8 cellular contexts compared by ENCODE assay signal in genomic region chr12:110583137-110584059, GRCh38. TPM values are rescaled to one million over a fixed set of nuclear protein-coding genes. Genes with fewer than 3 reads are reported as not detected.
DNase-seq lines count a peak whose midpoint lies in the region; ATAC-seq and TF ChIP-seq lines count a peak whose summit lies in the region.

Gene PPTC7, minus strand, starts transcription at chr12:110583318. Its CDS starts 287 bp downstream, at chr12:110583031.

- no peak for TF ChIP-seq EP300 in transverse colon (IDR thresholded peaks at IDR 0.05; ENCODE audit: low read depth)

- peak within 1 kb of the TSS; percentile 12 to 91 (median 56) for H3K4me3 ChIP-seq in adrenal gland
- H3K4me3 ChIP-seq in heart left ventricle = peak within 1 kb of the TSS; percentile 71 to 99 (median 94)
- H3K4me3 ChIP-seq in transverse colon = peak within 1 kb of the TSS; percentile 67 to 96 (median 92)

- peak; percentile 85 to 94 for TF ChIP-seq POLR2A in adrenal gland (IDR thresholded peaks at IDR 0.05)
- TF ChIP-seq POLR2A in heart left ventricle (IDR thresholded peaks at IDR 0.05) = peak in 1 of 2 donors; percentile 91
- peak; percentile 83 for TF ChIP-seq POLR2A in transverse colon (IDR thresholded peaks at IDR 0.05)

- peaks cover 31 to 60% of the 10 kb centered on the region in 2 donors for H3K4me1 ChIP-seq in adrenal gland (replicated peaks in 1 of 2)
- peaks cover 4 to 66% (median 45%) of the 10 kb centered on the region in 12 donors for H3K4me1 ChIP-seq in heart left ventricle
- H3K4me1 ChIP-seq in transverse colon = peaks cover 26 to 56% (median 45%) of the 10 kb centered on the region in 4 donors

- H3K27me3 ChIP-seq in adrenal gland (no peaks in the 10 kb centered on the region), heart left ventricle (no peaks in the 10 kb centered on the region), transverse colon (no peaks in the 10 kb centered on the region)

- in situ Hi-C loops in GM13976 (cut with MboI; ENCODE audit: low sequenced_read_pairs, unreplicated experiment) = no loop called here
- in situ Hi-C loops in transverse colon (cut with MboI; ENCODE audit: low pct_ligation_motif_present in 1 of 4, low pct_unique_long_range_greater_than_20kb in 1 of 4, low sequenced_read_pairs in 3 of 4) = no loop called here

- intact Hi-C loops in adrenal gland (cut with DNase I) (no loop called here), heart left ventricle (cut with DNase I) (loop anchor here in 9 of 10 donors (5.0 to 10.0 kb wide), 4 partner anchors 36 to 49 kb away; no protein-coding TSS in a partner anchor), transverse colon (cut with DNase I; ENCODE audit: low total_unique reads) (no loop called here)

- ATAC-seq in HG02852 (IDR thresholded peaks at IDR 0.05; ENCODE audit: unreplicated experiment) (peak; percentile 87), heart left ventricle (peak; percentile 94 to 99 (median 98))

- DNase-seq in GM13976 (ENCODE audit: low spot score) = peak; percentile 93
- DNase-seq in NCI-H146 treated with DMSO at 0.1 percent for 48 hours (lab: John Stamatoyannopoulos, UW; ENCODE audit: unreplicated experiment) = peak; percentile 90
- peak; percentile 93 to 97 (median 96) for DNase-seq in T-helper 1 cell
- DNase-seq in adrenal gland = peak; percentile 97 to 99 (median 98)
- peak; percentile 97 to 99 (median 98) for DNase-seq in heart left ventricle
- peak; percentile 98 for DNase-seq in pons (ENCODE audit: low spot score)
- DNase-seq in transverse colon = peak; percentile 98

- H3K9me3 ChIP-seq in adrenal gland (replicated peaks in 1 of 3) = no peaks in the 10 kb centered on the region
- no peaks in the 10 kb centered on the region for H3K9me3 ChIP-seq in heart left ventricle
- no peaks in the 10 kb centered on the region for H3K9me3 ChIP-seq in transverse colon

- no peak for TF ChIP-seq CTCF in GM13976 (IDR thresholded peaks at IDR 0.05; ENCODE audit: borderline replicate concordance, control extremely low read depth, extremely low read depth, insufficient read depth, missing control alignments)
- TF ChIP-seq CTCF in adrenal gland (IDR thresholded peaks at IDR 0.05) = no peak
- no peak for TF ChIP-seq CTCF in heart left ventricle (IDR thresholded peaks at IDR 0.05)
- TF ChIP-seq CTCF in transverse colon (IDR thresholded peaks at IDR 0.05) = no peak

- H3K27ac ChIP-seq in adrenal gland (peak within 1 kb of the TSS; percentile 80 to 93 (median 91)), heart left ventricle (peak within 1 kb of the TSS; percentile 88 to 98 (median 96)), transverse colon (peak within 1 kb of the TSS; percentile 96 to 98 (median 98))

- no peaks in the 10 kb centered on the region for H3K36me3 ChIP-seq in adrenal gland (replicated peaks in 1 of 2)
- no peaks in the 10 kb centered on the region for H3K36me3 ChIP-seq in heart left ventricle
- H3K36me3 ChIP-seq in transverse colon = no peaks in the 10 kb centered on the region

- WGBS in adrenal gland, 4 donors = 2 to 7% (median 4%) methylated on average over 15 to 52 of the region's 52 CpGs
- WGBS in heart left ventricle, 4 donors = 2 to 6% (median 3%) methylated on average over 30 to 52 of the region's 52 CpGs
- WGBS in transverse colon (ENCODE audit: low coverage in 1 of 2), 2 donors = 0 to 3% methylated on average over 2 to 34 of the region's 52 CpGs

RNA-seq across cellular contexts. Expression of gene PPTC7, which starts in this region (rescaled TPM):
- total RNA-seq in adrenal gland = 10 to 100 TPM; 13.9 to 29.9 (median 23.5) TPM
- 10 to 100 TPM in 1 of 3 donors, 1 to 10 TPM in 2; 7.1 to 43.4 (median 7.9) TPM for polyA plus RNA-seq in adrenal gland
- 100 to 1,000 TPM in 1 of 9 donors, 10 to 100 TPM in 8; 47.5 to 113 (median 72.7) TPM for total RNA-seq in heart left ventricle
- 10 to 100 TPM; 26.6 to 53.1 TPM for polyA plus RNA-seq in heart left ventricle
- 10 to 100 TPM; 25.3 to 36.4 (median 27.1) TPM for total RNA-seq in transverse colon

Comparison
In these comparisons a context has a peak if more than half of its experiments do, and no peak if none do; other contexts are left out.
1. Peak in every context shown above with its lines: DNase-seq, ATAC-seq, H3K4me3 ChIP-seq and H3K27ac ChIP-seq.
2. intact Hi-C loops: an anchor here in heart left ventricle (5.0 to 10.0 kb wide); none called in adrenal gland and transverse colon.